26 cellular contexts compared by ENCODE assay signal in genomic region chrX:152842772-152843338, GRCh38. TPM values are rescaled to one million over a fixed set of nuclear protein-coding genes. Genes with fewer than 3 reads are reported as not detected.
DNase-seq lines count a peak whose midpoint lies in the region; ATAC-seq, FAIRE-seq and TF ChIP-seq lines count a peak whose summit lies in the region.
"Had no signal": no experiment of that assay in that cellular context is flagged by ENCODE, and none has a peak within 500 bp of the region (broad histone marks: within the 10 kb centered on the region; RNA-seq: fewer than 3 reads in every experiment).

No MANE protein-coding gene starts in this region.

- H4K20me1 ChIP-seq in K562 (replicated peaks; ENCODE audit: control insufficient read depth, insufficient read depth, low read length) (peaks cover 25% of the 10 kb centered on the region), osteoblast (ENCODE audit: insufficient read depth, low read length) (peaks cover 6% of the 10 kb centered on the region)

- H3K79me2 ChIP-seq in K562 (ENCODE audit: control insufficient read depth, insufficient read depth, low read length) (peaks cover 57% of the 10 kb centered on the region), osteoblast (ENCODE audit: insufficient read depth, low read length) (peaks cover 52% of the 10 kb centered on the region)

- H3K4me3 ChIP-seq in right cardiac atrium (ENCODE audit: low read length), result no peak overlapping the region
- H3K4me3 ChIP-seq in K562, result no peak overlapping the region
- no peak overlapping the region for H3K4me3 ChIP-seq in osteoblast (ENCODE audit: insufficient read depth, low read length)
- H3K4me3 ChIP-seq: A549; BLaER1 treated with 17β-estradiol and CSF1 and Interleukin-3, amounts not matched to agents 10 nM and 100 nM had no signal

- H3K4me2 ChIP-seq in K562 (ENCODE audit: insufficient read depth, low read length) (peak overlapping the region; percentile 60; the same call in 1 of the 2 replicates), osteoblast (ENCODE audit: insufficient read depth, low read length) (no peak overlapping the region)
- H3K4me2 ChIP-seq: A549; BLaER1 treated with 17β-estradiol and CSF1 and Interleukin-3, amounts not matched to agents 10 nM and 100 nM had no signal

- H3K4me1 ChIP-seq in right cardiac atrium (ENCODE audit: control insufficient read depth, insufficient read depth, low read length), result peaks cover 8% of the 10 kb centered on the region
- peaks cover 12 to 41% of the 10 kb centered on the region in 2 experiments for H3K4me1 ChIP-seq in K562 (replicated peaks in 1 of 2; ENCODE audit: control insufficient read depth in 2 of 2, insufficient read depth in 2 of 2, low read length in 2 of 2)
- no peaks in the 10 kb centered on the region for H3K4me1 ChIP-seq in osteoblast (ENCODE audit: insufficient read depth, low read length)
- H3K4me1 ChIP-seq: A549 had no signal

- CTCF ChIA-PET in K562 (lab: Yijun Ruan, JAX; ENCODE audit: low intra/inter-chr PET ratio), result no interaction called here

- TF ChIP-seq RAD21 in K562 (CRISPR knock-in tag; conservative IDR thresholded peaks at IDR 0.05 in 1 of 2, IDR thresholded peaks at IDR 0.05 in 1 of 2), result no peak

- TF ChIP-seq EP300 in K562 (IDR thresholded peaks at IDR 0.05; ENCODE audit: low read length), result no peak

- H2AFZ ChIP-seq in K562 (ENCODE audit: low read depth, low read length) (no peak overlapping the region), osteoblast (ENCODE audit: low read length) (no peak overlapping the region)

- TF ChIP-seq POLR2A in K562 (conservative IDR thresholded peaks at IDR 0.05), result no peak

- H3K36me3 ChIP-seq in K562 (ENCODE audit: control insufficient read depth, insufficient read depth, low read length), result peaks cover 57% of the 10 kb centered on the region; the same call in 2 of the 3 replicates
- no peaks in the 10 kb centered on the region for H3K36me3 ChIP-seq in osteoblast (ENCODE audit: insufficient read depth, low read length)

- FAIRE-seq in K562 (lab: Jason Lieb, UNC), result no peak
- FAIRE-seq: GM12891, GM19239 had no signal

- 91% methylated on average over 10 of the region's 10 CpGs for WGBS in right cardiac atrium
- WGBS in K562 (ENCODE audit: insufficient coverage, low coverage, missing lambda C conversion rate), result 69% methylated on average over 7 of the region's 10 CpGs

- H3K9me3 ChIP-seq in right cardiac atrium (ENCODE audit: control insufficient read depth, low read length) (no peaks in the 10 kb centered on the region), K562 (replicated peaks; ENCODE audit: control insufficient read depth, insufficient read depth, low read depth, low read length) (no peaks in the 10 kb centered on the region), osteoblast (ENCODE audit: low read depth, low read length) (no peaks in the 10 kb centered on the region)
- H3K9me3 ChIP-seq: A549 had no signal

- in situ Hi-C loops in K562 (cut with MboI), result no loop called here

- H3K9me1 ChIP-seq in K562 (ENCODE audit: control insufficient read depth, insufficient read depth, low read length), result peaks cover 6% of the 10 kb centered on the region

- TF ChIP-seq CTCF in K562 (IDR thresholded peaks at IDR 0.05 in 2 of 3, conservative IDR thresholded peaks at IDR 0.05 in 1 of 3; ENCODE audit: insufficient read depth in 2 of 3, low read depth in 1 of 3, low read length in 3 of 3) (no peak), osteoblast (IDR thresholded peaks at IDR 0.05; ENCODE audit: extremely low read depth, low read depth, low read length) (no peak)

- intact Hi-C loops in right cardiac atrium (cut with DNase I) (no loop called here), cardiac septum (cut with DNase I) (no loop called here), K562 (cut with micrococcal nuclease) (no loop called here)

- ATAC-seq in right cardiac atrium (no peak), K562 (no peak)
- ATAC-seq: A549; CD8-positive, alpha-beta T cell had no signal

- peak; percentile 24 for DNase-seq in activated CD8-positive, alpha-beta memory T cell treated with anti-CD3 and anti-CD28 coated beads for 24 hours
- DNase-seq in activated CD8-positive, alpha-beta memory T cell treated with anti-CD3 and anti-CD28 coated beads, Interleukin-2, amount 50 U/mL, for 4 hours, result no peak
- DNase-seq in right cardiac atrium (no peak), cardiac septum (ENCODE audit: low spot score) (no peak), K562 (ENCODE audit: extremely low read depth in 1 of 4, low spot score in 3 of 4) (no peak), foreskin melanocyte (peak; percentile 52), osteoblast (ENCODE audit: insufficient read length, low spot score, missing footprints) (no peak), NCI-H748 (lab: John Stamatoyannopoulos, UW; ENCODE audit: unreplicated experiment) (no peak)
- DNase-seq: AML-193; CD4-positive, alpha-beta T cell; CD8-positive, alpha-beta T cell; COR-L47; DMS 273 treated with DMSO at 0.1 percent for 48 hours; DMS153; DMS53; DMS79; DND-41; EL; GDM1 had no signal

- H3K27ac ChIP-seq in right cardiac atrium (ENCODE audit: low read length) (peak overlapping the region; percentile 68), K562 (ENCODE audit: extremely low read depth, low read depth, low read length) (peak overlapping the region; percentile 68), osteoblast (ENCODE audit: low read depth, low read length) (no peak overlapping the region)
- H3K27ac ChIP-seq: 22Rv1; A549; BLaER1 treated with 17β-estradiol and CSF1 and Interleukin-3, amounts not matched to agents 10 nM and 100 nM; C4-2B had no signal

- H3K9ac ChIP-seq in K562 (ENCODE audit: insufficient read depth in 1 of 2, low read depth in 2 of 2, low read length in 2 of 2), result peak overlapping the region in 1 of 2 experiments; percentile 26; a peak in 1 of 4 replicates
- H3K9ac ChIP-seq: BLaER1 treated with 17β-estradiol and CSF1 and Interleukin-3, amounts not matched to agents 10 nM and 100 nM had no signal

- POLR2A ChIA-PET in K562 (lab: Yijun Ruan, JAX), result interaction anchor here (1.0 kb wide), 1 partner anchor 8 kb away, joined by 3 read pairs; no protein-coding TSS in a partner anchor

- BruUV-seq in K562 (replicated peaks; lab: Mats Ljungman, UMichigan), result no TSS peak

- H3K27me3 ChIP-seq in right cardiac atrium (ENCODE audit: control insufficient read depth, insufficient read depth), result no peaks in the 10 kb centered on the region
- no peaks in the 10 kb centered on the region for H3K27me3 ChIP-seq in K562 (ENCODE audit: control insufficient read depth in 2 of 2, insufficient read depth in 2 of 2, low read length in 2 of 2)
- H3K27me3 ChIP-seq in osteoblast (ENCODE audit: insufficient read depth, low read length), result no peaks in the 10 kb centered on the region

RNA-seq across cellular contexts. Expression of gene NSDHL, which starts 12.0 kb away (rescaled TPM):
- total RNA-seq in right cardiac atrium (10 to 100 TPM; 24.9 to 31.5 (median 27.9) TPM), cardiac septum (12.5 TPM), K562 (2014; rRNA removed) (37.1 and 38.4 TPM in 2 replicates), K562 (2014; rRNA removed; fragmentation: Illumina TruSeq; extraction: Trizol) (26.9 and 30.5 TPM in 2 replicates), K562 (2015; rRNA removed; fragmentation: Illumina TruSeq; extraction: Trizol) (21.0 and 22.5 TPM in 2 replicates), K562 (2021) (37.1 and 40.3 TPM in 2 replicates), osteoblast (15.9 and 18.9 TPM in 2 replicates)
- polyA plus RNA-seq in right cardiac atrium (33.1 TPM), K562 (2011; rRNA removed) (63.4 and 71.8 TPM in 2 replicates), K562 (2014; fragmentation: Illumina TruSeq; extraction: Trizol) (52.5 and 62.8 TPM in 2 replicates), K562 (2014; fragmentation: Nextera tagmentation; extraction: Ambion mirVana) (10 to 100 TPM; 49.7 to 57.4 TPM), K562 (2014; rRNA removed) (40.8 and 41.1 TPM in 2 replicates)
- total RNA-seq in K562 (2011; cell fraction: chromatin; rRNA removed; ENCODE audit: low replicate concordance), result 29.2 and 39.7 TPM in 2 replicates
- total RNA-seq in K562 (2011; cell fraction: nucleolus; rRNA removed), result 34.6 and 39.7 TPM in 2 replicates
- total RNA-seq in K562 (2011; cell fraction: nucleoplasm; rRNA removed), result 29.8 and 34.7 TPM in 2 replicates
- 59.7 and 65.5 TPM in 2 replicates for polyA plus RNA-seq in K562 (2011; cell fraction: cytosol; rRNA removed)
- polyA plus RNA-seq in K562 (2011; cell fraction: nucleus; rRNA removed), result 29.7 and 34.0 TPM in 2 replicates
- polyA plus RNA-seq in K562 (2012), result 30.9 and 51.3 TPM in 2 replicates
- polyA minus RNA-seq in K562 (2011; rRNA and poly(A)+ RNA removed), result 34.0 and 39.9 TPM in 2 replicates
- polyA minus RNA-seq in K562 (2011; cell fraction: cytosol; rRNA and poly(A)+ RNA removed), result 17.8 and 21.5 TPM in 2 replicates
- 6.5 and 10.7 TPM in 2 replicates for polyA minus RNA-seq in K562 (2011; cell fraction: nucleus; rRNA and poly(A)+ RNA removed)

RNA-seq across cellular contexts. Expression of gene CETN2, which starts 12.3 kb away (rescaled TPM):
- 10 to 100 TPM; 25.0 to 29.5 (median 27.7) TPM for total RNA-seq in right cardiac atrium
- polyA plus RNA-seq in right cardiac atrium, result 50.3 TPM
- 22.3 TPM for total RNA-seq in cardiac septum
- 3.0 and 4.3 TPM in 2 replicates for total RNA-seq in K562 (2011; cell fraction: chromatin; rRNA removed; ENCODE audit: low replicate concordance)
- 2.5 TPM in 2 replicates for total RNA-seq in K562 (2011; cell fraction: nucleolus; rRNA removed)
- 4.5 and 5.6 TPM in 2 replicates for total RNA-seq in K562 (2011; cell fraction: nucleoplasm; rRNA removed)
- total RNA-seq in K562 (2014; rRNA removed), result 15.7 and 16.7 TPM in 2 replicates
- 27.6 and 32.6 TPM in 2 replicates for total RNA-seq in K562 (2014; rRNA removed; fragmentation: Illumina TruSeq; extraction: Trizol)
- total RNA-seq in K562 (2015; rRNA removed; fragmentation: Illumina TruSeq; extraction: Trizol), result 26.9 and 28.8 TPM in 2 replicates
- total RNA-seq in K562 (2021), result 17.6 and 19.7 TPM in 2 replicates
- polyA plus RNA-seq in K562 (2011; rRNA removed), result 28.8 and 35.0 TPM in 2 replicates
- 7.9 and 13.1 TPM in 2 replicates for polyA plus RNA-seq in K562 (2011; cell fraction: cytosol; rRNA removed)
- polyA plus RNA-seq in K562 (2011; cell fraction: nucleus; rRNA removed), result 6.0 and 10.3 TPM in 2 replicates
- polyA plus RNA-seq in K562 (2012), result 19.4 and 33.2 TPM in 2 replicates
- 27.8 and 37.1 TPM in 2 replicates for polyA plus RNA-seq in K562 (2014; fragmentation: Illumina TruSeq; extraction: Trizol)
- 10 to 100 TPM; 24.7 to 36.0 TPM for polyA plus RNA-seq in K562 (2014; fragmentation: Nextera tagmentation; extraction: Ambion mirVana)
- polyA plus RNA-seq in K562 (2014; rRNA removed), result 22.3 and 22.6 TPM in 2 replicates
- polyA minus RNA-seq in K562 (2011; rRNA and poly(A)+ RNA removed), result 15.2 and 15.8 TPM in 2 replicates
- 2.5 and 4.4 TPM in 2 replicates for polyA minus RNA-seq in K562 (2011; cell fraction: cytosol; rRNA and poly(A)+ RNA removed)
- 2.3 and 4.0 TPM in 2 replicates for polyA minus RNA-seq in K562 (2011; cell fraction: nucleus; rRNA and poly(A)+ RNA removed)
- 42.1 and 44.2 TPM in 2 replicates for total RNA-seq in osteoblast

RNA-seq across cellular contexts. Expression of gene ZNF185, which starts 55.0 kb away (rescaled TPM):
- total RNA-seq in right cardiac atrium (1 to 10 TPM; 1.4 to 2.4 (median 1.4) TPM), cardiac septum (1.4 TPM), K562 (2014; rRNA removed) (0.18 and 0.24 TPM in 2 replicates), K562 (2014; rRNA removed; fragmentation: Illumina TruSeq; extraction: Trizol) (0.22 and 0.26 TPM in 2 replicates), K562 (2015; rRNA removed; fragmentation: Illumina TruSeq; extraction: Trizol) (0.19 and 0.22 TPM in 2 replicates), K562 (2021) (0.24 and 0.40 TPM in 2 replicates), osteoblast (1.1 and 1.2 TPM in 2 replicates)
- polyA plus RNA-seq in right cardiac atrium (0.86 TPM), K562 (2011; rRNA removed) (0.95 and 1.1 TPM in 2 replicates), K562 (2014; fragmentation: Illumina TruSeq; extraction: Trizol) (0.57 and 0.64 TPM in 2 replicates), K562 (2014; fragmentation: Nextera tagmentation; extraction: Ambion mirVana) (under 1 TPM; 0.08 to 0.18 TPM), K562 (2014; rRNA removed) (0.35 and 0.38 TPM in 2 replicates)
- 0.37 and 0.53 TPM in 2 replicates for total RNA-seq in K562 (2011; cell fraction: chromatin; rRNA removed; ENCODE audit: low replicate concordance)
- total RNA-seq in K562 (2011; cell fraction: nucleolus; rRNA removed), result 0.26 and 0.33 TPM in 2 replicates
- total RNA-seq in K562 (2011; cell fraction: nucleoplasm; rRNA removed), result 0.44 and 0.46 TPM in 2 replicates
- polyA plus RNA-seq in K562 (2011; cell fraction: cytosol; rRNA removed), result 0.67 and 0.74 TPM in 2 replicates
- 0.76 and 0.95 TPM in 2 replicates for polyA plus RNA-seq in K562 (2011; cell fraction: nucleus; rRNA removed)
- polyA plus RNA-seq in K562 (2012), result 0.28 and 0.29 TPM in 2 replicates
- 0.35 and 0.66 TPM in 2 replicates for polyA minus RNA-seq in K562 (2011; rRNA and poly(A)+ RNA removed)
- 0.29 TPM in 1 of 2 replicates, not detected in the other for polyA minus RNA-seq in K562 (2011; cell fraction: cytosol; rRNA and poly(A)+ RNA removed)
- 0.13 and 0.22 TPM in 2 replicates for polyA minus RNA-seq in K562 (2011; cell fraction: nucleus; rRNA and poly(A)+ RNA removed)
- total RNA-seq: G401 had no signal

Comparison
In these comparisons a context has a peak if more than half of its experiments do, and no peak if none do; other contexts are left out.
1. DNase-seq: peak in activated CD8-positive, alpha-beta memory T cell treated with anti-CD3 and anti-CD28 coated beads for 24 hours (single experiment) and foreskin melanocyte (single experiment); none in activated CD8-positive, alpha-beta memory T cell treated with anti-CD3 and anti-CD28 coated beads, Interleukin-2, amount 50 U/mL, for 4 hours (single experiment), right cardiac atrium (0 of 3), cardiac septum (single experiment), K562 (0 of 4), osteoblast (single experiment) and NCI-H748 (single experiment).